26 cellular contexts compared by ENCODE assay signal in genomic region chr11:31823372-31824371, GRCh38. TPM values are rescaled to one million over a fixed set of nuclear protein-coding genes. Genes with fewer than 3 reads are reported as not detected.
DNase-seq lines count a peak whose midpoint lies in the region; ATAC-seq lines count a peak whose summit lies in the region.
"Had no signal": no experiment of that assay in that cellular context is flagged by ENCODE, and none has a peak within 500 bp of the region (broad histone marks: within the 10 kb centered on the region; RNA-seq: fewer than 3 reads in every experiment).

No MANE protein-coding gene starts in this region.

- peaks cover 88% of the 10 kb centered on the region for H3K27me3 Mint-ChIP-seq in activated naive CD8-positive, alpha-beta T cell treated with anti-CD3 and anti-CD28 coated beads, Interleukin-2, amount 50 U/mL, for 24 hours
- peaks cover 95% of the 10 kb centered on the region for H3K27me3 Mint-ChIP-seq in activated naive CD8-positive, alpha-beta T cell treated with anti-CD3 and anti-CD28 coated beads for 36 hours

- H3K27ac Mint-ChIP-seq in activated naive CD8-positive, alpha-beta T cell treated with anti-CD3 and anti-CD28 coated beads, Interleukin-2, amount 50 U/mL, for 24 hours: peak overlapping the region; percentile 39
- no peak overlapping the region for H3K27ac Mint-ChIP-seq in activated naive CD8-positive, alpha-beta T cell treated with anti-CD3 and anti-CD28 coated beads for 36 hours

- no peak for DNase-seq in activated naive CD8-positive, alpha-beta T cell treated with anti-CD3 and anti-CD28 coated beads, Interleukin-2, amount 50 U/mL, for 24 hours
- no peak for DNase-seq in activated naive CD8-positive, alpha-beta T cell treated with anti-CD3 and anti-CD28 coated beads for 36 hours
- DNase-seq in astrocyte of the hippocampus (ENCODE audit: low read depth, low spot score): peak; percentile 67
- peak; percentile 18 for DNase-seq in left kidney (ENCODE audit: low read depth, low spot score)
- DNase-seq in NCI-H1436 (lab: John Stamatoyannopoulos, UW): no peak
- no peak for DNase-seq in UCSD-AML1 (lab: John Stamatoyannopoulos, UW; ENCODE audit: unreplicated experiment)
- DNase-seq: activated CD4-positive, alpha-beta T cell treated with anti-CD3 and anti-CD28 coated beads for 1 hour; activated CD8-positive, alpha-beta T cell treated with anti-CD3 and anti-CD28 coated beads, Interleukin-2, amount 10 ng/mL, durations not matched to agents 7 days and 5 days; activated naive CD4-positive, alpha-beta T cell; BE2C; COR-L47; cortex of kidney; DMS79; mammary epithelial cell; NCI-H146; NCI-H510A treated with DMSO at 0.1 percent for 48 hours; occipital lobe; SHP77 treated with DMSO at 0.1 percent for 48 hours; small intestine; stimulated activated CD4-positive, alpha-beta T cell treated with anti-CD3 and anti-CD28 coated beads, Interleukin-1b, Interleukin-23, amount 100 ng/mL, for 48 hours had no signal

- H3K9me3 Mint-ChIP-seq in activated naive CD8-positive, alpha-beta T cell treated with anti-CD3 and anti-CD28 coated beads, Interleukin-2, amount 50 U/mL, for 24 hours: peaks cover 3% of the 10 kb centered on the region
- peaks cover 5% of the 10 kb centered on the region for H3K9me3 Mint-ChIP-seq in activated naive CD8-positive, alpha-beta T cell treated with anti-CD3 and anti-CD28 coated beads for 36 hours

- no peak overlapping the region for H3K4me3 Mint-ChIP-seq in activated naive CD8-positive, alpha-beta T cell treated with anti-CD3 and anti-CD28 coated beads, Interleukin-2, amount 50 U/mL, for 24 hours
- no peak overlapping the region for H3K4me3 Mint-ChIP-seq in activated naive CD8-positive, alpha-beta T cell treated with anti-CD3 and anti-CD28 coated beads for 36 hours

- ATAC-seq in activated naive CD8-positive, alpha-beta T cell treated with anti-CD3 and anti-CD28 coated beads, Interleukin-2, amount 50 U/mL, for 24 hours: no peak
- no peak for ATAC-seq in esophagus mucosa
- no peak for ATAC-seq in GM21737 (IDR thresholded peaks at IDR 0.05; ENCODE audit: unreplicated experiment)
- ATAC-seq: activated CD8-positive, alpha-beta T cell treated with anti-CD3 and anti-CD28 coated beads, Interleukin-2, amount 10 ng/mL, durations not matched to agents 7 days and 5 days; GM12878 had no signal

- peaks cover 16% of the 10 kb centered on the region for H3K4me1 Mint-ChIP-seq in activated naive CD8-positive, alpha-beta T cell treated with anti-CD3 and anti-CD28 coated beads, Interleukin-2, amount 50 U/mL, for 24 hours
- peaks cover 30% of the 10 kb centered on the region for H3K4me1 Mint-ChIP-seq in activated naive CD8-positive, alpha-beta T cell treated with anti-CD3 and anti-CD28 coated beads for 36 hours

- H3K36me3 Mint-ChIP-seq in activated naive CD8-positive, alpha-beta T cell treated with anti-CD3 and anti-CD28 coated beads, Interleukin-2, amount 50 U/mL, for 24 hours (ENCODE audit: low read depth): peaks cover 7% of the 10 kb centered on the region
- no peaks in the 10 kb centered on the region for H3K36me3 Mint-ChIP-seq in activated naive CD8-positive, alpha-beta T cell treated with anti-CD3 and anti-CD28 coated beads for 36 hours

RNA-seq across cellular contexts. Expression of gene PAX6, which starts 12.6 kb away (rescaled TPM):
- not detected for total RNA-seq in activated naive CD8-positive, alpha-beta T cell treated with anti-CD3 and anti-CD28 coated beads for 36 hours
- total RNA-seq in esophagus mucosa: not detected
- total RNA-seq: activated CD8-positive, alpha-beta T cell treated with anti-CD3 and anti-CD28 coated beads, Interleukin-2, amount 10 ng/mL, durations not matched to agents 7 days and 5 days; fibroblast of lung; subcutaneous adipose tissue; upper lobe of left lung had no signal

Comparison
In these comparisons a context has a peak if more than half of its experiments do, and no peak if none do; other contexts are left out.
1. DNase-seq: peak in astrocyte of the hippocampus (single experiment) and left kidney (single experiment); none in activated naive CD8-positive, alpha-beta T cell treated with anti-CD3 and anti-CD28 coated beads, Interleukin-2, amount 50 U/mL, for 24 hours (single experiment), activated naive CD8-positive, alpha-beta T cell treated with anti-CD3 and anti-CD28 coated beads for 36 hours (single experiment), NCI-H1436 (single experiment) and UCSD-AML1 (single experiment).